19 cellular contexts compared by ENCODE assay signal in the genomic region with DNA sequence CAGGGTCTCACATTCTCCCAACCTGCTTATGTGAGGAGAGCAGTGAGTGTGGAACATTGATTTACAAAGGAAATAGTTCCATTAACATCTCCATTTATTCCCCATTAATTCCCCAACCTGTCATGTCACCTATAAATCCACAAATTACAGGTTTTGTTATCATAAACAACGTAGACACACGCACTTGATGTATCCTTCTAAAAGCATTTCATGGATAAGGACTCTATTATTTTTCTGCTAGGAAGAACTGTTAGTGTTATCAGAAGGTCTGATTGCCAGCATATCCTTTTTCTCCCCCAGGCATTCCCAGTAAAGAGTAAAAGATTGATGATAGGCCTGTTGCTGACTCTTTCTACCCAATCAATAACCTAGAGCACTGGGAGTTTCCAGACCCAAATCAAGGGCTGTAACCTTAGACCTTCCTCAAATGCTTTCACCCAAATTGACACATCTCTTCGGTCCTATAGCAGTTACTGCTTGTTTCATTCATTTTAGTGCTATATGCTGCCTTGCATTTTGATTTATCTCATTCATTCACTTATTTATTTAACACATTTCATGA.
DNase-seq lines count a peak whose midpoint lies in the region; ATAC-seq and TF ChIP-seq lines count a peak whose summit lies in the region.
"Had no signal": no experiment of that assay in that cellular context is flagged by ENCODE, and none has a peak within 500 bp of the region (broad histone marks: within the 10 kb centered on the region; RNA-seq: fewer than 3 reads in every experiment).

No MANE protein-coding gene starts in this region.

- H3K27me3 ChIP-seq in BE2C, result no peaks in the 10 kb centered on the region
- H3K27me3 ChIP-seq: BLaER1 treated with 17β-estradiol and CSF1 and Interleukin-3, amounts not matched to agents 10 nM and 100 nM had no signal

- intact Hi-C loops in MCF 10A (cut with micrococcal nuclease), result no loop called here

- TF ChIP-seq CTCF in BE2C (IDR thresholded peaks at IDR 0.05; ENCODE audit: low read depth, low read length) (no peak), progenitor cell of endocrine pancreas (IDR thresholded peaks at IDR 0.05; ENCODE audit: unreplicated experiment) (no peak), MCF 10A (IDR thresholded peaks at IDR 0.05; ENCODE audit: unreplicated experiment) (no peak)

- peaks cover 2% of the 10 kb centered on the region for H3K36me3 Mint-ChIP-seq in progenitor cell of endocrine pancreas (ENCODE audit: insufficient read depth)
- no peaks in the 10 kb centered on the region for H3K36me3 Mint-ChIP-seq in MCF 10A (ENCODE audit: insufficient read depth, unreplicated experiment)
- H3K36me3 Mint-ChIP-seq: CD8-positive, alpha-beta T cell had no signal

- H3K27me3 Mint-ChIP-seq in progenitor cell of endocrine pancreas, result peaks cover 50% of the 10 kb centered on the region
- H3K27me3 Mint-ChIP-seq in MCF 10A (ENCODE audit: insufficient read depth, unreplicated experiment), result peaks cover 40% of the 10 kb centered on the region

- DNase-seq in BE2C (peak; percentile 19), NCI-H146 (lab: John Stamatoyannopoulos, UW) (peak; percentile 18), NCI-H2227 treated with DMSO at 0.1 percent for 48 hours (lab: John Stamatoyannopoulos, UW) (peak; percentile 29), progenitor cell of endocrine pancreas (ENCODE audit: low spot score, unreplicated experiment) (no peak), MCF 10A (ENCODE audit: unreplicated experiment) (no peak)
- no peak for DNase-seq in activated CD4-positive, alpha-beta T cell treated with anti-CD3 and anti-CD28 coated beads for 1 hour
- DNase-seq: 8988T; Calu3; CD8-positive, alpha-beta T cell; DMS 273 treated with DMSO at 0.1 percent for 48 hours; DMS53; DND-41; EL; HCEC 1CT; IMR-90 had no signal

- peak overlapping the region; percentile 22 for H3K27ac Mint-ChIP-seq in progenitor cell of endocrine pancreas
- no peak overlapping the region for H3K27ac Mint-ChIP-seq in MCF 10A (ENCODE audit: low read depth, unreplicated experiment)
- H3K27ac Mint-ChIP-seq: CD8-positive, alpha-beta T cell; GM23338 had no signal

- no peak overlapping the region for H3K4me3 Mint-ChIP-seq in progenitor cell of endocrine pancreas (ENCODE audit: low read depth)
- no peak overlapping the region for H3K4me3 Mint-ChIP-seq in MCF 10A (ENCODE audit: unreplicated experiment)
- H3K4me3 Mint-ChIP-seq: CD8-positive, alpha-beta T cell; GM23338 had no signal

- ATAC-seq in GM19035 (IDR thresholded peaks at IDR 0.05; ENCODE audit: unreplicated experiment), result no peak
- ATAC-seq: CD8-positive, alpha-beta T cell; GM12878; GM23338 had no signal

- no peaks in the 10 kb centered on the region for H3K9me3 ChIP-seq in BE2C

- H3K9me3 Mint-ChIP-seq in progenitor cell of endocrine pancreas (ENCODE audit: low read depth), result no peaks in the 10 kb centered on the region
- no peaks in the 10 kb centered on the region for H3K9me3 Mint-ChIP-seq in MCF 10A (ENCODE audit: unreplicated experiment)
- H3K9me3 Mint-ChIP-seq: CD8-positive, alpha-beta T cell; GM23338 had no signal

- no peak overlapping the region for H3K4me3 ChIP-seq in BE2C (ENCODE audit: low read depth, low read length)
- H3K4me3 ChIP-seq: BLaER1 treated with 17β-estradiol and CSF1 and Interleukin-3, amounts not matched to agents 10 nM and 100 nM; GM12878; GM23338 had no signal

- H3K4me1 Mint-ChIP-seq in progenitor cell of endocrine pancreas (ENCODE audit: low read depth) (peaks cover 21% of the 10 kb centered on the region), MCF 10A (ENCODE audit: insufficient read depth, unreplicated experiment) (no peaks in the 10 kb centered on the region)

- POLR2A ChIA-PET in MCF 10A (lab: Yijun Ruan, JAX), result no interaction called here

- BruUV-seq in MCF 10A (replicated peaks; lab: Mats Ljungman, UMichigan), result no TSS peak

- CTCF ChIA-PET in MCF 10A (lab: Yijun Ruan, JAX), result no interaction called here

- H3K36me3 ChIP-seq in BE2C, result no peaks in the 10 kb centered on the region
- H3K36me3 ChIP-seq: BLaER1 treated with 17β-estradiol and CSF1 and Interleukin-3, amounts not matched to agents 10 nM and 100 nM had no signal

- H3K4me1 ChIP-seq in BE2C, result peaks cover 14% of the 10 kb centered on the region
- H3K4me1 ChIP-seq: BLaER1 treated with 17β-estradiol and CSF1 and Interleukin-3, amounts not matched to agents 10 nM and 100 nM had no signal

Comparison
In these comparisons a context has a peak if more than half of its experiments do, and no peak if none do; other contexts are left out.
1. DNase-seq: peak in BE2C (single experiment), NCI-H146 (single experiment) and NCI-H2227 treated with DMSO at 0.1 percent for 48 hours (single experiment); none in progenitor cell of endocrine pancreas (single experiment), MCF 10A (single experiment) and activated CD4-positive, alpha-beta T cell treated with anti-CD3 and anti-CD28 coated beads for 1 hour (single experiment).